Comparison of ENCODE assay signal across 14 cellular contexts in genomic region chr12:121663610-121663929, GRCh38. TPM values are rescaled to one million over a fixed set of nuclear protein-coding genes. Genes with fewer than 3 reads are reported as not detected.
DNase-seq lines count a peak whose midpoint lies in the region; ATAC-seq and TF ChIP-seq lines count a peak whose summit lies in the region.
"Had no signal": no experiment of that assay in that cellular context is flagged by ENCODE, and none has a peak within 500 bp of the region (broad histone marks: within the 10 kb centered on the region; RNA-seq: fewer than 3 reads in every experiment).

No MANE protein-coding gene starts in this region.

- CTCF ChIA-PET in activated naive CD4-positive, alpha-beta T cell treated with anti-CD3 and anti-CD28 coated beads, Interleukin-2, amount 10 ng/mL, durations not matched to agents 7 days and 5 days (lab: Charles Lee), result interaction anchor here (1.0 kb wide), 1 partner anchor 36 kb away, joined by 4 read pairs; no protein-coding TSS in a partner anchor

- DNase-seq in activated naive CD4-positive, alpha-beta T cell treated with anti-CD3 and anti-CD28 coated beads, Interleukin-2, amount 10 ng/mL, durations not matched to agents 7 days and 5 days, result no peak
- DNase-seq in activated naive CD4-positive, alpha-beta T cell (lab: John Stamatoyannopoulos, UW), result no peak
- DNase-seq in effector memory CD8-positive, alpha-beta T cell, result no peak
- DNase-seq in NK-92 (lab: John Stamatoyannopoulos, UW; ENCODE audit: unreplicated experiment) (no peak), head of caudate nucleus (no peak), upper lobe of right lung (no peak), GM19240 (ENCODE audit: insufficient read length, low spot score) (no peak)
- DNase-seq: activated CD4-positive, alpha-beta T cell treated with anti-CD3 and anti-CD28 coated beads for 1 hour; GM23248; NCI-H2107 had no signal

- no peaks in the 10 kb centered on the region for H3K9me3 Mint-ChIP-seq in activated naive CD4-positive, alpha-beta T cell treated with anti-CD3 and anti-CD28 coated beads, Interleukin-2, amount 10 ng/mL, durations not matched to agents 7 days and 5 days
- no peaks in the 10 kb centered on the region for H3K9me3 Mint-ChIP-seq in effector memory CD8-positive, alpha-beta T cell

- intact Hi-C loops in head of caudate nucleus (cut with DNase I) (no loop called here), upper lobe of right lung (cut with DNase I) (no loop called here)

- ATAC-seq in effector memory CD8-positive, alpha-beta T cell (replicated peaks), result no peak
- ATAC-seq in upper lobe of right lung, result no peak

- H3K36me3 Mint-ChIP-seq in activated naive CD4-positive, alpha-beta T cell treated with anti-CD3 and anti-CD28 coated beads, Interleukin-2, amount 10 ng/mL, durations not matched to agents 7 days and 5 days, result peaks cover 31% of the 10 kb centered on the region
- H3K36me3 Mint-ChIP-seq in effector memory CD8-positive, alpha-beta T cell (ENCODE audit: insufficient read depth), result peaks cover 52% of the 10 kb centered on the region

- peak overlapping the region; percentile 96 for H3K27ac Mint-ChIP-seq in activated naive CD4-positive, alpha-beta T cell treated with anti-CD3 and anti-CD28 coated beads, Interleukin-2, amount 10 ng/mL, durations not matched to agents 7 days and 5 days
- H3K27ac Mint-ChIP-seq in effector memory CD8-positive, alpha-beta T cell, result peak overlapping the region; percentile 98

- H3K4me3 Mint-ChIP-seq in activated naive CD4-positive, alpha-beta T cell treated with anti-CD3 and anti-CD28 coated beads, Interleukin-2, amount 10 ng/mL, durations not matched to agents 7 days and 5 days, result peak overlapping the region; percentile 81
- peak overlapping the region; percentile 90 to 93 for H3K4me3 Mint-ChIP-seq in effector memory CD8-positive, alpha-beta T cell

- H4K20me1 ChIP-seq in OCI-LY3 (ENCODE audit: insufficient read depth, low read length), result no peaks in the 10 kb centered on the region

- H3K4me2 ChIP-seq in OCI-LY3 (ENCODE audit: low read length), result peak overlapping the region; percentile 79

- H3K4me1 ChIP-seq in OCI-LY3 (ENCODE audit: low read length) (peaks cover 17% of the 10 kb centered on the region), upper lobe of right lung (peaks cover 8% of the 10 kb centered on the region)
- H3K4me1 ChIP-seq: adrenal gland had no signal

- no peaks in the 10 kb centered on the region for H3K27me3 Mint-ChIP-seq in activated naive CD4-positive, alpha-beta T cell treated with anti-CD3 and anti-CD28 coated beads, Interleukin-2, amount 10 ng/mL, durations not matched to agents 7 days and 5 days
- H3K27me3 Mint-ChIP-seq in effector memory CD8-positive, alpha-beta T cell, result no peaks in the 10 kb centered on the region

- peak overlapping the region; percentile 29 for H3K9ac ChIP-seq in OCI-LY3 (ENCODE audit: low read length)
- H3K9ac ChIP-seq: GM23248 had no signal

- H3K36me3 ChIP-seq in OCI-LY3 (replicated peaks; ENCODE audit: low read depth, low read length) (no peaks in the 10 kb centered on the region), upper lobe of right lung (no peaks in the 10 kb centered on the region)
- H3K36me3 ChIP-seq: adrenal gland, MG63, SJCRH30 had no signal

- H3K27me3 ChIP-seq in OCI-LY3 (ENCODE audit: low read depth, low read length), result no peaks in the 10 kb centered on the region
- no peaks in the 10 kb centered on the region for H3K27me3 ChIP-seq in upper lobe of right lung
- H3K27me3 ChIP-seq: adrenal gland, MG63, SJCRH30 had no signal

- H2AFZ ChIP-seq in OCI-LY3 (ENCODE audit: low read depth, low read length), result peak overlapping the region; percentile 66
- H2AFZ ChIP-seq: GM23248 had no signal

- H3K4me3 ChIP-seq in OCI-LY3 (ENCODE audit: low read length) (peak overlapping the region; percentile 96), upper lobe of right lung (no peak overlapping the region)
- H3K4me3 ChIP-seq: GM23248 had no signal

- TF ChIP-seq CTCF in OCI-LY3 (IDR thresholded peaks at IDR 0.05; ENCODE audit: low read depth, low read length) (no peak), upper lobe of right lung (IDR thresholded peaks at IDR 0.05) (no peak)

- H3K9me3 ChIP-seq in OCI-LY3 (ENCODE audit: insufficient read depth, low read length), result no peaks in the 10 kb centered on the region
- no peaks in the 10 kb centered on the region for H3K9me3 ChIP-seq in upper lobe of right lung
- H3K9me3 ChIP-seq: adrenal gland, MG63, SJCRH30 had no signal

- peaks cover 7% of the 10 kb centered on the region; the same call in 1 of the 2 replicates for H3K79me2 ChIP-seq in OCI-LY3 (ENCODE audit: low read length)

- peaks cover 92% of the 10 kb centered on the region for H3K4me1 Mint-ChIP-seq in activated naive CD4-positive, alpha-beta T cell treated with anti-CD3 and anti-CD28 coated beads, Interleukin-2, amount 10 ng/mL, durations not matched to agents 7 days and 5 days
- H3K4me1 Mint-ChIP-seq in effector memory CD8-positive, alpha-beta T cell (ENCODE audit: low read depth in 2 of 2), result peaks cover 43 to 57% of the 10 kb centered on the region in 2 donors

- peak overlapping the region; percentile 16; the same call in 1 of the 2 replicates for H3K27ac ChIP-seq in OCI-LY3 (ENCODE audit: low read length)
- no peak overlapping the region for H3K27ac ChIP-seq in upper lobe of right lung
- H3K27ac ChIP-seq: GM23248 had no signal

RNA-seq across cellular contexts. Expression of gene MORN3, which starts 5.9 kb away (rescaled TPM):
- total RNA-seq in upper lobe of right lung, result 0.67 TPM
- total RNA-seq: GM23248 had no signal

RNA-seq across cellular contexts. Expression of gene ORAI1, which starts 37.2 kb away (rescaled TPM):
- 32.4 TPM for total RNA-seq in upper lobe of right lung

RNA-seq across cellular contexts. Expression of gene TMEM120B, which starts 49.0 kb away (rescaled TPM):
- total RNA-seq in upper lobe of right lung, result 17.1 TPM
